ENCODE assay signal across 1 cellular context in the genomic region with DNA sequence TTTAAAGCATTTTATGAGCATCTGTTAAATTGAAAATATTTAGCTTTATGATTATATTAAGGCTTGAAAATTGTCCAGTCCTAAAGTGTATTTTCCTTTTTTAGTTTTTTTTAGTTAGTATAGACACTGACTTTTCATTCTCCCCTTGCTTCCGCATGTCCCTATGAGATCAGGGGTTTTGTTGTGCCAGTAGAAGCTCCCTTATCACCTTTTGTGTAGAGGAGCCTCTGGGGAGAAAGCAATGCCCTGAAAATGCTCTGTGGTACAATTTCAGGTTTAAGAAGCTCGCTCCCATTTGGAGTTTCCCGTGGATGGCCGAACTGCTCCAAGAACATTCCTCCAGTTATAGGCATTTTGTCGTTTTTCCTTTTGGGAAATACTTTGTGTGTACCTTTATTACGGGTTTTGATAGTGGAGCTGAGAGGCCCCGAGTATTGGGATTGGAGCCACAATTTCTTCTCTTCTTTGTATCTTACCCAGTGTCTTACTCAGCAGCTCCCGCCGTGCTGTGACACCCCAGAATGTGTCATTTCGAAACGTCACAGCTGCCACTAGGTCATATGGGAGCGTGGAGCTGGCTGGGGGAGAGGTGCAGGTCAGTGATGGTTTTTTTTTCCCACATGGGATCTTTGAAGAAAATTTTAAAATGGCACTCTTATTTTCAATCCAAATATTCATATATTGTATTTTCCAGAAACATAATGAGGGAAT.
TF ChIP-seq lines count a peak whose summit lies in the region.

No MANE protein-coding gene starts in this region.

TF ChIP-seq in WTC11, 78 proteins besides CTCF, POLR2A, EP300 and RAD21 (continued from another document):
- TF ChIP-seq, protein P1, sequence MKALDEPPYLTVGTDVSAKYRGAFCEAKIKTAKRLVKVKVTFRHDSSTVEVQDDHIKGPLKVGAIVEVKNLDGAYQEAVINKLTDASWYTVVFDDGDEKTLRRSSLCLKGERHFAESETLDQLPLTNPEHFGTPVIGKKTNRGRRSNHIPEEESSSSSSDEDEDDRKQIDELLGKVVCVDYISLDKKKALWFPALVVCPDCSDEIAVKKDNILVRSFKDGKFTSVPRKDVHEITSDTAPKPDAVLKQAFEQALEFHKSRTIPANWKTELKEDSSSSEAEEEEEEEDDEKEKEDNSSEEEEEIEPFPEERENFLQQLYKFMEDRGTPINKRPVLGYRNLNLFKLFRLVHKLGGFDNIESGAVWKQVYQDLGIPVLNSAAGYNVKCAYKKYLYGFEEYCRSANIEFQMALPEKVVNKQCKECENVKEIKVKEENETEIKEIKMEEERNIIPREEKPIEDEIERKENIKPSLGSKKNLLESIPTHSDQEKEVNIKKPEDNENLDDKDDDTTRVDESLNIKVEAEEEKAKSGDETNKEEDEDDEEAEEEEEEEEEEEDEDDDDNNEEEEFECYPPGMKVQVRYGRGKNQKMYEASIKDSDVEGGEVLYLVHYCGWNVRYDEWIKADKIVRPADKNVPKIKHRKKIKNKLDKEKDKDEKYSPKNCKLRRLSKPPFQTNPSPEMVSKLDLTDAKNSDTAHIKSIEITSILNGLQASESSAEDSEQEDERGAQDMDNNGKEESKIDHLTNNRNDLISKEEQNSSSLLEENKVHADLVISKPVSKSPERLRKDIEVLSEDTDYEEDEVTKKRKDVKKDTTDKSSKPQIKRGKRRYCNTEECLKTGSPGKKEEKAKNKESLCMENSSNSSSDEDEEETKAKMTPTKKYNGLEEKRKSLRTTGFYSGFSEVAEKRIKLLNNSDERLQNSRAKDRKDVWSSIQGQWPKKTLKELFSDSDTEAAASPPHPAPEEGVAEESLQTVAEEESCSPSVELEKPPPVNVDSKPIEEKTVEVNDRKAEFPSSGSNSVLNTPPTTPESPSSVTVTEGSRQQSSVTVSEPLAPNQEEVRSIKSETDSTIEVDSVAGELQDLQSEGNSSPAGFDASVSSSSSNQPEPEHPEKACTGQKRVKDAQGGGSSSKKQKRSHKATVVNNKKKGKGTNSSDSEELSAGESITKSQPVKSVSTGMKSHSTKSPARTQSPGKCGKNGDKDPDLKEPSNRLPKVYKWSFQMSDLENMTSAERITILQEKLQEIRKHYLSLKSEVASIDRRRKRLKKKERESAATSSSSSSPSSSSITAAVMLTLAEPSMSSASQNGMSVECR (CRISPR knock-in tag; IDR thresholded peaks at IDR 0.05; ENCODE audit: borderline replicate concordance) = no peak
- no peak for TF ChIP-seq HMGXB4 (CRISPR knock-in tag; IDR thresholded peaks at IDR 0.05)
- no peak for TF ChIP-seq NR3C1 (CRISPR knock-in tag; conservative IDR thresholded peaks at IDR 0.05; ENCODE audit: low read depth)
- no peak for TF ChIP-seq FOXK1 (CRISPR knock-in tag; IDR thresholded peaks at IDR 0.05)
- TF ChIP-seq CREB1 (CRISPR knock-in tag; IDR thresholded peaks at IDR 0.05) = no peak
- no peak for TF ChIP-seq SMAD4 (CRISPR knock-in tag; IDR thresholded peaks at IDR 0.05)
- TF ChIP-seq TEAD4 (CRISPR knock-in tag; IDR thresholded peaks at IDR 0.05) = no peak
- TF ChIP-seq PREB (CRISPR knock-in tag; IDR thresholded peaks at IDR 0.05; ENCODE audit: borderline replicate concordance) = no peak
- TF ChIP-seq ZNF138 (CRISPR knock-in tag; conservative IDR thresholded peaks at IDR 0.05) = no peak
- no peak for TF ChIP-seq TP53 (CRISPR knock-in tag; IDR thresholded peaks at IDR 0.05)
- no peak for TF ChIP-seq NR2C2 (CRISPR knock-in tag; IDR thresholded peaks at IDR 0.05)
- TF ChIP-seq KAT7 (CRISPR knock-in tag; IDR thresholded peaks at IDR 0.05; ENCODE audit: borderline replicate concordance) = no peak
